8 cellular contexts compared by ENCODE assay signal in the genomic region with DNA sequence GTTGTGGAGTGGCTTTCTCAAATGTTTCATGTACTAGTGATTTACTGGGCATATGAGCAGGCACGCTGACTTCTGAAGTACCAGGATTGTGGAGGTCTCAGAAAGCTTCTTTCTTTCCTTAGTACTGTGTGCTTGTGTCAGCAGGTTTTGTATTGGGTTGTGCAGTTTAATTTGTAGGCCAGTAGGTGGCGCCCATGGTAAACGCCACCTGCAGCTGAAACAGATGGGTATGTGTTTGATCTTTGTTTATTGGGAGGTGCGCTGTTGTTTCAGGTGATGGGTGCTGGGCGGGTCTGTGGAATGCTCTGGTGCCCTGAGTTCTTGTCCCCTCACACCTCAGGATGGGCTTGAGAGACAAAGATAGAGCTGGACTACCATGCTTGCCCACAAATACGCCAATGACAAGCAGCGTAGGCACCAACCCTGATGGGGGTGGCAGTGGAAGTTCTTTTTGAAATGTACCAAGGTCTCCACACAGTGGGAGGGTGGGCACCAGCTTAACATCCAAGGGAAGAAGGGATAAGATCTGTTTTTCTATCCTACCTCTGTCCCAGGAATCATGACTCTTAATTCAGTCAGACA.
DNase-seq lines count a peak whose midpoint lies in the region; ATAC-seq and TF ChIP-seq lines count a peak whose summit lies in the region.

No MANE protein-coding gene starts in this region.

- H3K36me3 Mint-ChIP-seq in MCF 10A (ENCODE audit: insufficient read depth, unreplicated experiment) = no peaks in the 10 kb centered on the region
- H3K36me3 Mint-ChIP-seq in activated T-helper 1 cell treated with anti-CD3 and anti-CD28 coated beads, Interleukin-12 subunit alpha, Interleukin-12 subunit beta, Interleukin-2, Interleukin-4 antibody, amounts not matched to agents 30 ng/mL and 10 ng/mL and 1 ng/mL, durations not matched to agents 14 hours and 24 hours and 36 hours (ENCODE audit: low read depth) = no peaks in the 10 kb centered on the region
- H3K36me3 Mint-ChIP-seq in stimulated activated effector memory CD8-positive, alpha-beta T cell treated with anti-CD3 and anti-CD28 coated beads, Interleukin-12 subunit alpha, Interleukin-12 subunit beta, amount 100 ng/mL, for 72 hours = no peaks in the 10 kb centered on the region

- H3K4me3 Mint-ChIP-seq in MCF 10A (ENCODE audit: unreplicated experiment) = no peak overlapping the region
- no peak overlapping the region for H3K4me3 Mint-ChIP-seq in activated T-helper 1 cell treated with anti-CD3 and anti-CD28 coated beads, Interleukin-12 subunit alpha, Interleukin-12 subunit beta, Interleukin-2, Interleukin-4 antibody, amounts not matched to agents 30 ng/mL and 10 ng/mL and 1 ng/mL, durations not matched to agents 14 hours and 24 hours and 36 hours
- no peak overlapping the region for H3K4me3 Mint-ChIP-seq in stimulated activated effector memory CD8-positive, alpha-beta T cell treated with anti-CD3 and anti-CD28 coated beads, Interleukin-12 subunit alpha, Interleukin-12 subunit beta, amount 100 ng/mL, for 72 hours

- POLR2A ChIA-PET in MCF 10A (lab: Yijun Ruan, JAX) = no interaction called here

- H3K4me1 Mint-ChIP-seq in MCF 10A (ENCODE audit: insufficient read depth, unreplicated experiment) = no peaks in the 10 kb centered on the region
- no peaks in the 10 kb centered on the region for H3K4me1 Mint-ChIP-seq in activated T-helper 1 cell treated with anti-CD3 and anti-CD28 coated beads, Interleukin-12 subunit alpha, Interleukin-12 subunit beta, Interleukin-2, Interleukin-4 antibody, amounts not matched to agents 30 ng/mL and 10 ng/mL and 1 ng/mL, durations not matched to agents 14 hours and 24 hours and 36 hours (ENCODE audit: low read depth)
- no peaks in the 10 kb centered on the region for H3K4me1 Mint-ChIP-seq in stimulated activated effector memory CD8-positive, alpha-beta T cell treated with anti-CD3 and anti-CD28 coated beads, Interleukin-12 subunit alpha, Interleukin-12 subunit beta, amount 100 ng/mL, for 72 hours

- no peaks in the 10 kb centered on the region for H3K27me3 Mint-ChIP-seq in MCF 10A (ENCODE audit: insufficient read depth, unreplicated experiment)
- H3K27me3 Mint-ChIP-seq in activated T-helper 1 cell treated with anti-CD3 and anti-CD28 coated beads, Interleukin-12 subunit alpha, Interleukin-12 subunit beta, Interleukin-2, Interleukin-4 antibody, amounts not matched to agents 30 ng/mL and 10 ng/mL and 1 ng/mL, durations not matched to agents 14 hours and 24 hours and 36 hours (ENCODE audit: insufficient read depth) = no peaks in the 10 kb centered on the region

- H3K9me3 Mint-ChIP-seq in MCF 10A (ENCODE audit: unreplicated experiment) = no peaks in the 10 kb centered on the region
- H3K9me3 Mint-ChIP-seq in activated T-helper 1 cell treated with anti-CD3 and anti-CD28 coated beads, Interleukin-12 subunit alpha, Interleukin-12 subunit beta, Interleukin-2, Interleukin-4 antibody, amounts not matched to agents 30 ng/mL and 10 ng/mL and 1 ng/mL, durations not matched to agents 14 hours and 24 hours and 36 hours = no peaks in the 10 kb centered on the region
- H3K9me3 Mint-ChIP-seq in stimulated activated effector memory CD8-positive, alpha-beta T cell treated with anti-CD3 and anti-CD28 coated beads, Interleukin-12 subunit alpha, Interleukin-12 subunit beta, amount 100 ng/mL, for 72 hours = peaks cover 3% of the 10 kb centered on the region

- DNase-seq in DMS53 (lab: John Stamatoyannopoulos, UW) (peak; percentile 70), NCI-H345 treated with DMSO at 0.1 percent for 48 hours (lab: John Stamatoyannopoulos, UW; ENCODE audit: unreplicated experiment) (peak; percentile 28), MCF 10A (ENCODE audit: unreplicated experiment) (peak; percentile 48), medulla oblongata (ENCODE audit: extremely low spot score) (peak; percentile 4)
- DNase-seq in activated T-helper 1 cell treated with anti-CD3 and anti-CD28 coated beads, Interleukin-12 subunit alpha, Interleukin-12 subunit beta, Interleukin-2, Interleukin-4 antibody, amounts not matched to agents 30 ng/mL and 10 ng/mL and 1 ng/mL, durations not matched to agents 14 hours and 24 hours and 36 hours (ENCODE audit: low spot score) = no peak
- DNase-seq in stimulated activated effector memory CD8-positive, alpha-beta T cell treated with anti-CD3 and anti-CD28 coated beads, Interleukin-12 subunit alpha, Interleukin-12 subunit beta, amount 100 ng/mL, for 72 hours (ENCODE audit: low spot score in 2 of 2) = no peak

- intact Hi-C loops in MCF 10A (cut with micrococcal nuclease) = loop anchor here (2.0 to 5.0 kb wide), 2 partner anchors 860 to 1006 kb away; no protein-coding TSS in a partner anchor
- intact Hi-C loops in activated T-helper 1 cell treated with anti-CD3 and anti-CD28 coated beads, Interleukin-12 subunit alpha, Interleukin-12 subunit beta, Interleukin-2, Interleukin-4 antibody, amounts not matched to agents 30 ng/mL and 10 ng/mL and 1 ng/mL, durations not matched to agents 14 hours and 24 hours and 36 hours (cut with micrococcal nuclease) = loop anchor here (10.0 kb wide), 1 partner anchor 1008 kb away; no protein-coding TSS in a partner anchor

- CTCF ChIA-PET in MCF 10A (lab: Yijun Ruan, JAX) = interaction anchor here (0.5 to 3.5 kb wide), 27 partner anchors 8 to 1007 kb away, joined by 3 to 11 read pairs (median 3); no protein-coding TSS in a partner anchor

- no TSS peak for BruUV-seq in MCF 10A (replicated peaks; lab: Mats Ljungman, UMichigan)

- no peak overlapping the region for H3K27ac Mint-ChIP-seq in MCF 10A (ENCODE audit: low read depth, unreplicated experiment)
- no peak overlapping the region for H3K27ac Mint-ChIP-seq in activated T-helper 1 cell treated with anti-CD3 and anti-CD28 coated beads, Interleukin-12 subunit alpha, Interleukin-12 subunit beta, Interleukin-2, Interleukin-4 antibody, amounts not matched to agents 30 ng/mL and 10 ng/mL and 1 ng/mL, durations not matched to agents 14 hours and 24 hours and 36 hours
- no peak overlapping the region for H3K27ac Mint-ChIP-seq in stimulated activated effector memory CD8-positive, alpha-beta T cell treated with anti-CD3 and anti-CD28 coated beads, Interleukin-12 subunit alpha, Interleukin-12 subunit beta, amount 100 ng/mL, for 72 hours

- ATAC-seq in GM19023 (IDR thresholded peaks at IDR 0.05; ENCODE audit: unreplicated experiment) (peak; percentile 97), HG03095 (IDR thresholded peaks at IDR 0.05; ENCODE audit: unreplicated experiment) (peak; percentile 95)
- ATAC-seq in stimulated activated effector memory CD8-positive, alpha-beta T cell treated with anti-CD3 and anti-CD28 coated beads, Interleukin-12 subunit alpha, Interleukin-12 subunit beta, amount 100 ng/mL, for 72 hours = no peak

- TF ChIP-seq CTCF in MCF 10A (IDR thresholded peaks at IDR 0.05; ENCODE audit: unreplicated experiment) = peak; percentile 82

Comparison
In these comparisons a context has a peak if more than half of its experiments do, and no peak if none do; other contexts are left out.
1. DNase-seq: peak in DMS53 (single experiment), NCI-H345 treated with DMSO at 0.1 percent for 48 hours (single experiment), MCF 10A (single experiment) and medulla oblongata (single experiment); none in activated T-helper 1 cell treated with anti-CD3 and anti-CD28 coated beads, Interleukin-12 subunit alpha, Interleukin-12 subunit beta, Interleukin-2, Interleukin-4 antibody, amounts not matched to agents 30 ng/mL and 10 ng/mL and 1 ng/mL, durations not matched to agents 14 hours and 24 hours and 36 hours (single experiment) and stimulated activated effector memory CD8-positive, alpha-beta T cell treated with anti-CD3 and anti-CD28 coated beads, Interleukin-12 subunit alpha, Interleukin-12 subunit beta, amount 100 ng/mL, for 72 hours (0 of 2).